Comparison of ENCODE assay signal across 8 cellular contexts in the genomic region with DNA sequence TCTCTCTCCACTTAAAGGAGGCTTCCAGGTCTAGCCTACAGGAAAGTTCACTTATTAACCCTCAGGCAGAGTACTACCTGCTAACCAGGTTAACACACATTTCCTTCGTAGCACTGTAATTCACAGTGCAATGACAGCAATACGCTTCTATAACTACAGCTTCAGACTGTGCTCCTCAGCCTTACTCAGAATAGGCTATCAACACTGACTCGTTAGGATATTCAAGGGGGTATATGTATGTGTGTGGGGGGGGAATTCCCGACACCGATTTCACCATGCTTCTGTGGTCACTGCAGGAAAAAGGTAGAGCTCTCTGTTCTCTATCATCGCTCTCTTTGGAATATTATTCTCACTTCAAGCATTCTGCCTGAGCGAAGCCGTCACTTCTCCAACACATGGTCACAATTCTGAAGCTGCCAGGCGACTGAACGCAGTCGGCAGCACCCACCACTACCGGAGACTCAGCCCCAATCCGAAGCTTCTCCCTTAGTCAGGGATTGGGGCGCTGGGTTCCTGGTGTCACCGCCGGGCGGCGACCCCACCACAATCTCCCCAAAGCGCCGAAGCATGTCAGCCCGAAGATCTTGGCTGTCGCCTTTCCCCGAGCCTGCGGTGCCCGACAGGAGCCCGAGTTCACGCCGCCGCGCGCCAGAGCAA. TPM values are rescaled to one million over a fixed set of nuclear protein-coding genes. Genes with fewer than 3 reads are reported as not detected.
DNase-seq lines count a peak whose midpoint lies in the region; ATAC-seq and TF ChIP-seq lines count a peak whose summit lies in the region.

No MANE protein-coding gene starts in this region.

- peaks cover 24% of the 10 kb centered on the region for H4K20me1 ChIP-seq in neural progenitor cell (ENCODE audit: low read depth)

- H3K4me3 ChIP-seq in endocrine pancreas (ENCODE audit: control insufficient read depth, insufficient read depth, low read length) (peak overlapping the region; percentile 87), neural progenitor cell (peak overlapping the region; percentile 85)

- peak overlapping the region; percentile 99 for H3K27ac ChIP-seq in neural progenitor cell

- H3K27me3 Mint-ChIP-seq in T-helper 17 cell (no peaks in the 10 kb centered on the region), neural progenitor cell (ENCODE audit: insufficient read depth, low read depth) (no peaks in the 10 kb centered on the region)

- peaks cover 8% of the 10 kb centered on the region for H3K4me1 ChIP-seq in endocrine pancreas (ENCODE audit: control insufficient read depth, insufficient read depth, low read length)
- peaks cover 12% of the 10 kb centered on the region for H3K4me1 ChIP-seq in neural progenitor cell

- ATAC-seq in GM18511 (IDR thresholded peaks at IDR 0.05; ENCODE audit: unreplicated experiment) (peak; percentile 26), HG02943 (IDR thresholded peaks at IDR 0.05; ENCODE audit: low read depth, unreplicated experiment) (peak; percentile 27), T-helper 17 cell (peak; percentile 34)

- H3K4me3 Mint-ChIP-seq in T-helper 17 cell (peak overlapping the region; percentile 97), neural progenitor cell (peak overlapping the region; percentile 99)

- peaks cover 56% of the 10 kb centered on the region for H3K79me2 ChIP-seq in neural progenitor cell (ENCODE audit: low read depth)

- H3K27ac Mint-ChIP-seq in T-helper 17 cell: peak overlapping the region; percentile 99
- peak overlapping the region; percentile 65 for H3K27ac Mint-ChIP-seq in neural progenitor cell

- H3K9ac ChIP-seq in endocrine pancreas (ENCODE audit: control insufficient read depth, insufficient read depth, low read length) (peak overlapping the region; percentile 83), neural progenitor cell (peak overlapping the region; percentile 99)

- peak overlapping the region; percentile 92 for H2AFZ ChIP-seq in neural progenitor cell (replicated peaks)

- no peaks in the 10 kb centered on the region for H3K9me3 Mint-ChIP-seq in neural progenitor cell

- DNase-seq in T-helper 17 cell: peak in 1 of 3 donors; percentile 36
- no peak for DNase-seq in neural progenitor cell (ENCODE audit: low spot score)
- no peak for DNase-seq in NCI-H2227 treated with DMSO at 0.1 percent for 48 hours (lab: John Stamatoyannopoulos, UW)
- no peak for DNase-seq in NCI-H146 (lab: John Stamatoyannopoulos, UW)
- DNase-seq in NCI-H146 treated with DMSO at 0.1 percent for 48 hours (lab: John Stamatoyannopoulos, UW; ENCODE audit: unreplicated experiment): no peak

- H3K36me3 ChIP-seq in endocrine pancreas (ENCODE audit: control insufficient read depth, insufficient read depth, low read length) (no peaks in the 10 kb centered on the region), neural progenitor cell (no peaks in the 10 kb centered on the region)

- H3F3A ChIP-seq in neural progenitor cell (ENCODE audit: low read depth): peaks cover 12% of the 10 kb centered on the region

- H3K4me1 Mint-ChIP-seq in T-helper 17 cell: peaks cover 54% of the 10 kb centered on the region
- H3K4me1 Mint-ChIP-seq in neural progenitor cell: peaks cover 24% of the 10 kb centered on the region

- H3K36me3 Mint-ChIP-seq in T-helper 17 cell (ENCODE audit: low read depth): no peaks in the 10 kb centered on the region
- H3K36me3 Mint-ChIP-seq in neural progenitor cell: no peaks in the 10 kb centered on the region

- H3K4me2 ChIP-seq in neural progenitor cell: peak overlapping the region; percentile 93

- H3K27me3 ChIP-seq in endocrine pancreas (ENCODE audit: control insufficient read depth, insufficient read depth, low read length) (no peaks in the 10 kb centered on the region), neural progenitor cell (no peaks in the 10 kb centered on the region)

- H3K9me3 ChIP-seq in T-helper 17 cell (ENCODE audit: control insufficient read depth, low read length, poor library complexity, severe bottlenecking) (no peaks in the 10 kb centered on the region), endocrine pancreas (ENCODE audit: control insufficient read depth, low read length) (no peaks in the 10 kb centered on the region), neural progenitor cell (ENCODE audit: low read depth) (no peaks in the 10 kb centered on the region)

- TF ChIP-seq CTCF in neural progenitor cell (IDR thresholded peaks at IDR 0.05): peak; percentile 29

RNA-seq across cellular contexts. Expression of gene GGA3, which starts 0.6 kb away (rescaled TPM):
- total RNA-seq in T-helper 17 cell (10 to 100 TPM; 85.4 to 89.1 TPM), neural progenitor cell (ENCODE audit: low replicate concordance) (28.0 and 37.3 TPM in 2 replicates)

RNA-seq across cellular contexts. Expression of gene MRPS7, which starts 0.9 kb away (rescaled TPM):
- total RNA-seq in T-helper 17 cell (10 to 100 TPM; 33.9 to 35.6 TPM), neural progenitor cell (ENCODE audit: low replicate concordance) (43.3 and 48.7 TPM in 2 replicates)

RNA-seq across cellular contexts. Expression of gene MIF4GD, which starts 10.2 kb away (rescaled TPM):
- 10 to 100 TPM; 27.0 to 35.0 TPM for total RNA-seq in T-helper 17 cell
- 17.7 and 27.5 TPM in 2 replicates for total RNA-seq in neural progenitor cell (ENCODE audit: low replicate concordance)

RNA-seq across cellular contexts. Expression of gene SLC25A19, which starts 28.4 kb away (rescaled TPM):
- 10 to 100 TPM; 13.7 to 15.1 TPM for total RNA-seq in T-helper 17 cell
- total RNA-seq in neural progenitor cell (ENCODE audit: low replicate concordance): 5.2 and 10.4 TPM in 2 replicates

RNA-seq across cellular contexts. Expression of gene NUP85, which starts 55.3 kb away (rescaled TPM):
- total RNA-seq in T-helper 17 cell: 10 to 100 TPM; 75.0 to 75.3 TPM
- 58.2 and 88.6 TPM in 2 replicates for total RNA-seq in neural progenitor cell (ENCODE audit: low replicate concordance)
